1 cellular context compared by ENCODE assay signal in the genomic region with DNA sequence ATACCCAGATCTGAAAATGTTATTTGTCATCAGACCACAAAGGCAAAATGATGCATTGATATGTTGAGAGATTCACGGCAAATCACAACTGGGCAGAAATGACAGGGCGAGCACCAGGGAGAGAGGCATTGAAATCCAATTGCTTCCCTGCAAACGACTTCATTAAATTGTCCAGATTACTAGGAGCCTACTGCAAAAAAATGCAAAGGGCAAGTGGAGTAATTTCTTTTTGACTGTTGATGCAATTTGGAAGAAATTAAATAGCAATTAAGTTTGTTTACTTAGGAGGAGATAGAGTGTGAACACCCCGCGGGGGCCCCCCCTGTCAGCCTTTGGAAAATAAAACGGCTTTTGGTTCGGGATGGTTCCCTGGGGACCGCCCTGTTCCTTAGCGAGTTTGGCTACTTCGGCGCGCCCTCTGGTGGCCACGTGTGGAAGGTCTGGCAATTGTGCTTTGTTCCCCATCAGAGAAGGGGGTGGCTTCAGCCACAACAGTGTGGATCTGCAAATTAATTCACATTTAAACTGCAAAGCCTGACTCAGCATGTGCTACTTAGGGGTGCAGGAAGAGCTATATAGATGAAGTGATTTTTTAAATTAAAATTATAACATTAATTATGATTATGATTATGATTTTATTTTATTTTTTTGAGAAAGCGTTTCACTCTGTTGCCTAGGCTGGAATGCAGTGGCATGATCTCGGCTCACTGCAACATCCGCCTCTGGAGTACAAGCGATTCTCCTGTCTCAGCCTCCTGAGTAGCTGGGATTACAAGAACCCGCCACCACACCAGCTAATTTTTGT.
TF ChIP-seq lines count a peak whose summit lies in the region.

No MANE protein-coding gene starts in this region.

TF ChIP-seq in Ishikawa, 13 proteins besides CTCF, POLR2A, EP300 and RAD21 (continued from another document):
- TF ChIP-seq MAX (IDR thresholded peaks at IDR 0.05) (no peak), CREB1 (IDR thresholded peaks at IDR 0.05; ENCODE audit: low read depth) (no peak)
